ENCODE assay signal across 8 cellular contexts in genomic region chr2:200962821-200963128, GRCh38. TPM values are rescaled to one million over a fixed set of nuclear protein-coding genes. Genes with fewer than 3 reads are reported as not detected.
A peak's percentile ranks its signal among the peaks of the same experiment; 100 is the strongest.
DNase-seq lines count a peak whose midpoint lies in the region; ATAC-seq and TF ChIP-seq lines count a peak whose summit lies in the region.

No MANE protein-coding gene starts in this region.

- DNase-seq in right lobe of liver, result no peak
- no peak for DNase-seq in transverse colon
- DNase-seq in NAMALWA (ENCODE audit: low spot score), result no peak
- no peak for DNase-seq in activated effector memory CD4-positive, alpha-beta T cell treated with Interleukin-2 at 50 U/mL for 16 hours

- H3K27ac Mint-ChIP-seq in brain, result peak overlapping the region; percentile 84 to 99 (median 96)

- WGBS in right lobe of liver (ENCODE audit: insufficient coverage, low coverage, low lambda C conversion rate, missing lambda C conversion rate), result under 1% methylated on average over 6 of the region's 6 CpGs
- 1 to 5% methylated on average over 5 to 6 of the region's 6 CpGs for WGBS in transverse colon (ENCODE audit: low coverage in 1 of 2), 2 donors

- H3K27me3 ChIP-seq in right lobe of liver (no peaks in the 10 kb centered on the region), transverse colon (no peaks in the 10 kb centered on the region)

- H3K4me1 Mint-ChIP-seq in brain, result peaks cover 61% of the 10 kb centered on the region

- H3K9me3 ChIP-seq in right lobe of liver (no peaks in the 10 kb centered on the region), transverse colon (no peaks in the 10 kb centered on the region)

- H3K4me3 ChIP-seq in right lobe of liver (peak overlapping the region; percentile 77 to 86 (median 85)), transverse colon (peak overlapping the region; percentile 53 to 92 (median 78))

- peaks cover 7% of the 10 kb centered on the region for H3K27me3 Mint-ChIP-seq in brain

- peaks cover 0 to 39% (median 17%) of the 10 kb centered on the region in 4 donors for H3K4me1 ChIP-seq in right lobe of liver
- peaks cover 14 to 58% (median 31%) of the 10 kb centered on the region in 4 donors for H3K4me1 ChIP-seq in transverse colon

- H3K9me3 Mint-ChIP-seq in brain, result no peaks in the 10 kb centered on the region

- TF ChIP-seq POLR2A in right lobe of liver (IDR thresholded peaks at IDR 0.05) (no peak), transverse colon (IDR thresholded peaks at IDR 0.05) (no peak)

- H3K36me3 Mint-ChIP-seq in brain, result peaks cover 4% of the 10 kb centered on the region

- peak overlapping the region; percentile 91 to 100 (median 92) for H3K4me3 Mint-ChIP-seq in brain

- H3K36me3 ChIP-seq in right lobe of liver (peaks cover 0 to 8% (median 0%) of the 10 kb centered on the region in 4 donors), transverse colon (peaks cover 0 to 2% (median 0%) of the 10 kb centered on the region in 4 donors)

- TF ChIP-seq CTCF in C4-2B (conservative IDR thresholded peaks at IDR 0.05) (no peak), brain (conservative IDR thresholded peaks at IDR 0.05) (no peak), right lobe of liver (IDR thresholded peaks at IDR 0.05) (no peak), transverse colon (IDR thresholded peaks at IDR 0.05) (no peak)

- in situ Hi-C loops in transverse colon (cut with MboI; ENCODE audit: low pct_ligation_motif_present in 1 of 4, low pct_unique_long_range_greater_than_20kb in 1 of 4, low sequenced_read_pairs in 3 of 4), result loop anchor here in 2 of 4 donors (25.0 kb wide), 1 partner anchor 100 kb away; the partner anchor contains the start of genes HYCC2 (in 2 of the 2) and NDUFB3 (in 2 of the 2)

- intact Hi-C loops in right lobe of liver (cut with DNase I) (no loop called here), transverse colon (cut with DNase I; ENCODE audit: low total_unique reads) (no loop called here)

- no peak for TF ChIP-seq EP300 in transverse colon (IDR thresholded peaks at IDR 0.05; ENCODE audit: low read depth)

- ATAC-seq in GM19397 (IDR thresholded peaks at IDR 0.05; ENCODE audit: unreplicated experiment) (peak; percentile 12), HG03460 (IDR thresholded peaks at IDR 0.05; ENCODE audit: unreplicated experiment) (peak; percentile 19), right lobe of liver (peak; percentile 13 to 45 (median 26))

- peak overlapping the region; percentile 94 for H3K27ac ChIP-seq in C4-2B
- H3K27ac ChIP-seq in right lobe of liver, result peak overlapping the region; percentile 68 to 86 (median 73)
- H3K27ac ChIP-seq in transverse colon, result peak overlapping the region; percentile 87 to 93 (median 91)

RNA-seq across cellular contexts. Expression of gene ORC2, which starts 0.7 kb away (rescaled TPM):
- polyA plus RNA-seq in brain (ENCODE audit: insufficient read depth, low read depth, low replicate concordance), result 5.8 TPM
- total RNA-seq in right lobe of liver (10 to 100 TPM in 3 of 6 experiments, 1 to 10 TPM in 3; 5.3 to 13.6 (median 8.4) TPM), transverse colon (10 to 100 TPM; 15.1 to 30.5 (median 20.8) TPM)
